ENCODE assay signal across 22 cellular contexts in genomic region chr21:45867671-45868081, GRCh38.
DNase-seq lines count a peak whose midpoint lies in the region; ATAC-seq and TF ChIP-seq lines count a peak whose summit lies in the region.
"Had no signal": no experiment of that assay in that cellular context is flagged by ENCODE, and none has a peak within 500 bp of the region (broad histone marks: within the 10 kb centered on the region; RNA-seq: fewer than 3 reads in every experiment).

No MANE protein-coding gene starts in this region.

- no peaks in the 10 kb centered on the region for H3K9me3 ChIP-seq in stomach

- 85 to 91% (median 89%) methylated on average over 20 to 22 of the region's 22 CpGs for WGBS in stomach, 5 donors

- intact Hi-C loops in stomach (cut with DNase I; ENCODE audit: low total_unique reads), result no loop called here
- intact Hi-C loops in activated T-helper 1 cell treated with anti-CD3 and anti-CD28 coated beads, Interleukin-12 subunit alpha, Interleukin-12 subunit beta, Interleukin-2, Interleukin-4 antibody, amounts not matched to agents 30 ng/mL and 10 ng/mL and 1 ng/mL, durations not matched to agents 14 hours and 24 hours and 36 hours (cut with micrococcal nuclease), result no loop called here

- DNase-seq in activated T-cell treated with anti-CD3 and anti-CD28 coated beads, Interleukin-2, amount 50 U/mL, for 24 hours, result peak; percentile 28
- no peak for DNase-seq in activated T-cell treated with anti-CD3 and anti-CD28 coated beads, Interleukin-2, amount 50 U/mL, for 72 hours
- DNase-seq in islet precursor cell, result peak; percentile 46
- DNase-seq in neural crest cell (ENCODE audit: low read depth, low spot score), result no peak
- DNase-seq in stomach, result peak; percentile 17
- DNase-seq in DMS79 (lab: John Stamatoyannopoulos, UW), result no peak
- DNase-seq in SHP77 (lab: John Stamatoyannopoulos, UW), result no peak
- no peak for DNase-seq in activated T-helper 1 cell treated with anti-CD3 and anti-CD28 coated beads, Interleukin-12 subunit alpha, Interleukin-12 subunit beta, Interleukin-2, Interleukin-4 antibody, amounts not matched to agents 30 ng/mL and 10 ng/mL and 1 ng/mL, durations not matched to agents 14 hours and 24 hours and 36 hours (ENCODE audit: low spot score)
- DNase-seq: 8988T; AML-193; GF-D8; GOT3; HCEC 1CT; NCI-H1105; NCI-H146; NCI-H2029; NCI-H226; NCI-H774; NK-92 treated with Interleukin-12 subunit alpha and Interleukin-12 subunit beta, amount 100 ng/mL, for 24 hours had no signal

- no peak overlapping the region for H3K27ac Mint-ChIP-seq in activated T-cell treated with anti-CD3 and anti-CD28 coated beads, Interleukin-2, amount 50 U/mL, for 24 hours
- no peak overlapping the region for H3K27ac Mint-ChIP-seq in activated T-cell treated with anti-CD3 and anti-CD28 coated beads, Interleukin-2, amount 50 U/mL, for 72 hours
- H3K27ac Mint-ChIP-seq in neural crest cell (ENCODE audit: unreplicated experiment), result peak overlapping the region; percentile 70
- H3K27ac Mint-ChIP-seq in activated T-helper 1 cell treated with anti-CD3 and anti-CD28 coated beads, Interleukin-12 subunit alpha, Interleukin-12 subunit beta, Interleukin-2, Interleukin-4 antibody, amounts not matched to agents 30 ng/mL and 10 ng/mL and 1 ng/mL, durations not matched to agents 14 hours and 24 hours and 36 hours, result no peak overlapping the region
- H3K27ac Mint-ChIP-seq: CD14-positive monocyte, IgD-negative memory B cell had no signal

- no peak overlapping the region for H3K4me3 ChIP-seq in stomach

- no peak for TF ChIP-seq POLR2A in stomach (IDR thresholded peaks at IDR 0.05)

- peaks cover 4% of the 10 kb centered on the region for H3K4me1 Mint-ChIP-seq in activated T-cell treated with anti-CD3 and anti-CD28 coated beads, Interleukin-2, amount 50 U/mL, for 24 hours (ENCODE audit: low read depth)
- no peaks in the 10 kb centered on the region for H3K4me1 Mint-ChIP-seq in activated T-cell treated with anti-CD3 and anti-CD28 coated beads, Interleukin-2, amount 50 U/mL, for 72 hours (ENCODE audit: low read depth)
- no peaks in the 10 kb centered on the region for H3K4me1 Mint-ChIP-seq in neural crest cell
- H3K4me1 Mint-ChIP-seq in activated T-helper 1 cell treated with anti-CD3 and anti-CD28 coated beads, Interleukin-12 subunit alpha, Interleukin-12 subunit beta, Interleukin-2, Interleukin-4 antibody, amounts not matched to agents 30 ng/mL and 10 ng/mL and 1 ng/mL, durations not matched to agents 14 hours and 24 hours and 36 hours (ENCODE audit: low read depth), result no peaks in the 10 kb centered on the region
- H3K4me1 Mint-ChIP-seq: CD14-positive monocyte had no signal

- peaks cover 0 to 39% (median 0%) of the 10 kb centered on the region in 3 donors for H3K27me3 ChIP-seq in stomach

- no peak overlapping the region for H3K4me3 Mint-ChIP-seq in activated T-cell treated with anti-CD3 and anti-CD28 coated beads, Interleukin-2, amount 50 U/mL, for 24 hours
- no peak overlapping the region for H3K4me3 Mint-ChIP-seq in activated T-cell treated with anti-CD3 and anti-CD28 coated beads, Interleukin-2, amount 50 U/mL, for 72 hours
- no peak overlapping the region for H3K4me3 Mint-ChIP-seq in neural crest cell
- no peak overlapping the region for H3K4me3 Mint-ChIP-seq in activated T-helper 1 cell treated with anti-CD3 and anti-CD28 coated beads, Interleukin-12 subunit alpha, Interleukin-12 subunit beta, Interleukin-2, Interleukin-4 antibody, amounts not matched to agents 30 ng/mL and 10 ng/mL and 1 ng/mL, durations not matched to agents 14 hours and 24 hours and 36 hours
- H3K4me3 Mint-ChIP-seq: CD14-positive monocyte, IgD-negative memory B cell had no signal

- H3K36me3 Mint-ChIP-seq in activated T-cell treated with anti-CD3 and anti-CD28 coated beads, Interleukin-2, amount 50 U/mL, for 24 hours (ENCODE audit: low read depth), result no peaks in the 10 kb centered on the region
- H3K36me3 Mint-ChIP-seq in activated T-cell treated with anti-CD3 and anti-CD28 coated beads, Interleukin-2, amount 50 U/mL, for 72 hours (ENCODE audit: insufficient read depth in 2 of 2), result no peaks in the 10 kb centered on the region
- no peaks in the 10 kb centered on the region for H3K36me3 Mint-ChIP-seq in neural crest cell (ENCODE audit: low read depth)
- H3K36me3 Mint-ChIP-seq in activated T-helper 1 cell treated with anti-CD3 and anti-CD28 coated beads, Interleukin-12 subunit alpha, Interleukin-12 subunit beta, Interleukin-2, Interleukin-4 antibody, amounts not matched to agents 30 ng/mL and 10 ng/mL and 1 ng/mL, durations not matched to agents 14 hours and 24 hours and 36 hours (ENCODE audit: low read depth), result no peaks in the 10 kb centered on the region
- H3K36me3 Mint-ChIP-seq: CD14-positive monocyte, IgD-negative memory B cell had no signal

- no peaks in the 10 kb centered on the region for H3K9me3 Mint-ChIP-seq in activated T-cell treated with anti-CD3 and anti-CD28 coated beads, Interleukin-2, amount 50 U/mL, for 24 hours
- H3K9me3 Mint-ChIP-seq in activated T-cell treated with anti-CD3 and anti-CD28 coated beads, Interleukin-2, amount 50 U/mL, for 72 hours, result no peaks in the 10 kb centered on the region
- H3K9me3 Mint-ChIP-seq in neural crest cell, result no peaks in the 10 kb centered on the region
- H3K9me3 Mint-ChIP-seq in activated T-helper 1 cell treated with anti-CD3 and anti-CD28 coated beads, Interleukin-12 subunit alpha, Interleukin-12 subunit beta, Interleukin-2, Interleukin-4 antibody, amounts not matched to agents 30 ng/mL and 10 ng/mL and 1 ng/mL, durations not matched to agents 14 hours and 24 hours and 36 hours, result no peaks in the 10 kb centered on the region
- H3K9me3 Mint-ChIP-seq: IgD-negative memory B cell had no signal

- no peak for ATAC-seq in activated T-cell treated with anti-CD3 and anti-CD28 coated beads, Interleukin-2, amount 50 U/mL, for 72 hours (replicated peaks in 1 of 2)
- ATAC-seq: Panc1 had no signal

- H3K27me3 Mint-ChIP-seq in activated T-cell treated with anti-CD3 and anti-CD28 coated beads, Interleukin-2, amount 50 U/mL, for 24 hours, result peaks cover 8% of the 10 kb centered on the region
- no peaks in the 10 kb centered on the region for H3K27me3 Mint-ChIP-seq in activated T-cell treated with anti-CD3 and anti-CD28 coated beads, Interleukin-2, amount 50 U/mL, for 72 hours (ENCODE audit: low read depth)
- H3K27me3 Mint-ChIP-seq in neural crest cell (ENCODE audit: low read depth), result no peaks in the 10 kb centered on the region
- H3K27me3 Mint-ChIP-seq in activated T-helper 1 cell treated with anti-CD3 and anti-CD28 coated beads, Interleukin-12 subunit alpha, Interleukin-12 subunit beta, Interleukin-2, Interleukin-4 antibody, amounts not matched to agents 30 ng/mL and 10 ng/mL and 1 ng/mL, durations not matched to agents 14 hours and 24 hours and 36 hours (ENCODE audit: insufficient read depth), result no peaks in the 10 kb centered on the region

- no peak for TF ChIP-seq CTCF in neural crest cell (conservative IDR thresholded peaks at IDR 0.05)
- no peak for TF ChIP-seq CTCF in stomach (IDR thresholded peaks at IDR 0.05)

- no peaks in the 10 kb centered on the region for H3K4me1 ChIP-seq in stomach

- no peak overlapping the region for H3K27ac ChIP-seq in stomach

- TF ChIP-seq EP300 in stomach (IDR thresholded peaks at IDR 0.05), result no peak

- no peaks in the 10 kb centered on the region for H3K36me3 ChIP-seq in stomach

Comparison
In these comparisons a context has a peak if more than half of its experiments do, and no peak if none do; other contexts are left out.
1. DNase-seq: peak in activated T-cell treated with anti-CD3 and anti-CD28 coated beads, Interleukin-2, amount 50 U/mL, for 24 hours (single experiment), islet precursor cell (single experiment) and stomach (single experiment); none in activated T-cell treated with anti-CD3 and anti-CD28 coated beads, Interleukin-2, amount 50 U/mL, for 72 hours (0 of 2), neural crest cell (single experiment), DMS79 (single experiment), SHP77 (0 of 2) and activated T-helper 1 cell treated with anti-CD3 and anti-CD28 coated beads, Interleukin-12 subunit alpha, Interleukin-12 subunit beta, Interleukin-2, Interleukin-4 antibody, amounts not matched to agents 30 ng/mL and 10 ng/mL and 1 ng/mL, durations not matched to agents 14 hours and 24 hours and 36 hours (single experiment).